21 cellular contexts compared by ENCODE assay signal in genomic region chr5:67201897-67202549, GRCh38. TPM values are rescaled to one million over a fixed set of nuclear protein-coding genes. Genes with fewer than 3 reads are reported as not detected.
DNase-seq lines count a peak whose midpoint lies in the region; ATAC-seq, FAIRE-seq and TF ChIP-seq lines count a peak whose summit lies in the region.
"Had no signal": no experiment of that assay in that cellular context is flagged by ENCODE, and none has a peak within 500 bp of the region (broad histone marks: within the 10 kb centered on the region; RNA-seq: fewer than 3 reads in every experiment).

No MANE protein-coding gene starts in this region.

- H3K27me3 Mint-ChIP-seq in activated CD8-positive, alpha-beta T cell treated with anti-CD3 and anti-CD28 coated beads for 36 hours = peaks cover 2% of the 10 kb centered on the region
- H3K27me3 Mint-ChIP-seq: activated CD4-positive, alpha-beta T cell treated with anti-CD3 and anti-CD28 coated beads, Interleukin-2, amount 10 ng/mL, durations not matched to agents 24 days and 14 days had no signal

- H3K4me1 ChIP-seq in heart right ventricle = peaks cover 0 to 69% (median 4%) of the 10 kb centered on the region in 9 donors
- H3K4me1 ChIP-seq: HAP-1, testis had no signal

- ATAC-seq in HG02642 (IDR thresholded peaks at IDR 0.05; ENCODE audit: poor library complexity, unreplicated experiment) = peak; percentile 19
- ATAC-seq in activated CD8-positive, alpha-beta T cell treated with anti-CD3 and anti-CD28 coated beads for 36 hours = no peak
- no peak for ATAC-seq in GM18502 (IDR thresholded peaks at IDR 0.05; ENCODE audit: poor library complexity, unreplicated experiment)
- ATAC-seq in HG02759 (IDR thresholded peaks at IDR 0.05; ENCODE audit: unreplicated experiment) = no peak
- no peak for ATAC-seq in heart right ventricle
- ATAC-seq: left lobe of liver, PC-3 had no signal

- in situ Hi-C loops in ACHN (cut with HindIII; ENCODE audit: low pct_ligation_motif_present, low pct_unique_long_range_greater_than_20kb, low sequenced_read_pairs) = no loop called here

- peaks cover 8% of the 10 kb centered on the region for H3K36me3 Mint-ChIP-seq in activated CD8-positive, alpha-beta T cell treated with anti-CD3 and anti-CD28 coated beads for 36 hours (ENCODE audit: low read depth)

- FAIRE-seq in GM12892 (lab: Jason Lieb, UNC) = peak; percentile 72

- intact Hi-C loops in activated CD8-positive, alpha-beta T cell treated with anti-CD3 and anti-CD28 coated beads for 36 hours (cut with micrococcal nuclease) = loop anchor here (10.0 kb wide), 1 partner anchor 197 kb away; no protein-coding TSS in a partner anchor
- intact Hi-C loops in heart right ventricle (cut with DNase I) = loop anchor here in 5 of 10 donors (10.0 kb wide), 5 partner anchors 47 to 1027 kb away; no protein-coding TSS in a partner anchor

- H3K36me3 ChIP-seq in heart right ventricle = no peaks in the 10 kb centered on the region
- H3K36me3 ChIP-seq: HAP-1, sigmoid colon had no signal

- H3K27ac ChIP-seq in heart right ventricle = peak overlapping the region in 1 of 10 donors; percentile 34
- H3K27ac ChIP-seq: sigmoid colon, testis had no signal

- no peak overlapping the region for H3K4me3 ChIP-seq in heart right ventricle
- H3K4me3 ChIP-seq: HAP-1, sigmoid colon, testis had no signal

- TF ChIP-seq CTCF in activated CD8-positive, alpha-beta T cell treated with anti-CD3 and anti-CD28 coated beads for 36 hours (IDR thresholded peaks at IDR 0.05) = no peak
- TF ChIP-seq CTCF in heart right ventricle (IDR thresholded peaks at IDR 0.05) = no peak

- CTCF ChIA-PET in activated CD8-positive, alpha-beta T cell treated with anti-CD3 and anti-CD28 coated beads for 36 hours (lab: Charles Lee) = interaction anchor here (1.1 to 16.0 kb wide), 3 partner anchors 20 to 39 kb away, joined by 3 to 349 read pairs (median 3); no protein-coding TSS in a partner anchor

- TF ChIP-seq POLR2A in GM12892 (IDR thresholded peaks at IDR 0.05; ENCODE audit: low read depth, low read length) = no peak

- 80 to 84% methylated on average over 6 of the region's 6 CpGs for WGBS in heart right ventricle, 2 donors

- H3K9me3 Mint-ChIP-seq in activated CD8-positive, alpha-beta T cell treated with anti-CD3 and anti-CD28 coated beads for 36 hours = peaks cover 10% of the 10 kb centered on the region

- H3K27me3 ChIP-seq in heart right ventricle = no peaks in the 10 kb centered on the region
- H3K27me3 ChIP-seq: sigmoid colon, testis had no signal

- peak overlapping the region; percentile 25 for H3K27ac Mint-ChIP-seq in activated CD8-positive, alpha-beta T cell treated with anti-CD3 and anti-CD28 coated beads for 36 hours

- no peak overlapping the region for H3K4me3 Mint-ChIP-seq in activated CD8-positive, alpha-beta T cell treated with anti-CD3 and anti-CD28 coated beads for 36 hours

- POLR2A ChIA-PET in activated CD8-positive, alpha-beta T cell treated with anti-CD3 and anti-CD28 coated beads for 36 hours (lab: Charles Lee) = interaction anchor here (1.5 kb wide), 1 partner anchor 13 kb away, joined by 3 read pairs; no protein-coding TSS in a partner anchor

- DNase-seq in CD1c-positive myeloid dendritic cell (ENCODE audit: extremely low spot score) (peak; percentile 38), GM12892 (ENCODE audit: insufficient read length) (no peak), ACHN (no peak), heart right ventricle (no peak)
- DNase-seq in activated CD8-positive, alpha-beta T cell treated with anti-CD3 and anti-CD28 coated beads for 36 hours = no peak
- DNase-seq: activated CD4-positive, alpha-beta T cell treated with anti-CD3 and anti-CD28 coated beads, Interleukin-2, amount 10 ng/mL, durations not matched to agents 24 days and 14 days; aorta; foreskin melanocyte; IMR-90; NCI-H2029 treated with DMSO at 0.1 percent for 48 hours; NCI-H510A; PC-3; sigmoid colon; testis had no signal

- peaks cover 0 to 9% (median 0%) of the 10 kb centered on the region in 11 donors for H3K9me3 ChIP-seq in heart right ventricle
- H3K9me3 ChIP-seq: testis had no signal

- peaks cover 78% of the 10 kb centered on the region for H3K4me1 Mint-ChIP-seq in activated CD8-positive, alpha-beta T cell treated with anti-CD3 and anti-CD28 coated beads for 36 hours (ENCODE audit: low read depth)

RNA-seq across cellular contexts. Expression of gene CD180, which starts 5.4 kb away (rescaled TPM):
- 2.0 TPM for polyA plus RNA-seq in GM12892 (2012; ENCODE audit: missing spikeins)
- not detected for total RNA-seq in activated CD8-positive, alpha-beta T cell treated with anti-CD3 and anti-CD28 coated beads for 36 hours
- 1 to 10 TPM in 2 of 10 donors, under 1 TPM in 7, not detected in 1; 0.12 to 3.3 (median 0.17) TPM for total RNA-seq in heart right ventricle
- polyA plus RNA-seq in heart right ventricle = under 1 TPM; 0.14 to 0.15 TPM
- total RNA-seq: IMR-90, osteoblast, PC-3, SK-MEL-5 had no signal
- polyA plus RNA-seq: IMR-90 had no signal
